ENCODE assay signal across 6 cellular contexts in the genomic region with DNA sequence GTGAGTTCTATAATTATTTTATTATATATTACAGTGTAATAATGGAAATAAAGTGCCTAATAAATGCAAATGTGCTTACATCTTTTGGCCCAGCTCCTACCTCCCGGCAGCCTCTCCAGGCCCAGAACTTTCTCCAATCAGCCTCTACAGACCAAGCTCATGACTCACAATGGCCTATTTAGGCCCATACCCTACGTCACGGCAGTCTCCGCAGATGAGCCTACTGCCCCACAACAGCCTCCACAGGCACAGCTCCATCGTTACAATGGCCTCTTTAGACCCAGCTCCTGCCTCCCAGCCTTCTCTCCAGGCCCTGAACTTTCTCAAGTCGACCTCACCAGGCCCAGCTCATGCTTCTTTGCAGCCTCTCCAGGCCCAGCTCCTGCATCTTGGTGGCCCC. TPM values are rescaled to one million over a fixed set of nuclear protein-coding genes. Genes with fewer than 3 reads are reported as not detected.
DNase-seq lines count a peak whose midpoint lies in the region; TF ChIP-seq lines count a peak whose summit lies in the region.
"Not testable (repeated sequence)": the region's sequence is repeated elsewhere in the genome, so short reads cannot be mapped to it uniquely, and the experiment has no call there.

No MANE protein-coding gene starts in this region.

- not testable (repeated sequence) for H4K20me1 ChIP-seq in GM23248 (ENCODE audit: insufficient read depth)

- in situ Hi-C loops in GM23248 (cut with MboI), result not testable (repeated sequence)

- not testable (repeated sequence) for H3K36me3 ChIP-seq in GM23248 (ENCODE audit: low read depth)

- H3K9me2 ChIP-seq in GM23248 (ENCODE audit: insufficient read depth), result not testable (repeated sequence)

- intact Hi-C loops in dorsolateral prefrontal cortex (cut with DNase I); head of caudate nucleus (cut with DNase I): not testable (repeated sequence)

- TF ChIP-seq CTCF in dorsolateral prefrontal cortex (IDR thresholded peaks at IDR 0.05 in 54 of 56, conservative IDR thresholded peaks at IDR 0.05 in 2 of 56; ENCODE audit: low read depth in 1 of 56, partially characterized antibody in 56 of 56), result not testable (repeated sequence)

- not testable (repeated sequence) for H3K4me1 ChIP-seq in GM23248 (ENCODE audit: insufficient read depth)

- not testable (repeated sequence) for H3K9me3 ChIP-seq in GM23248 (ENCODE audit: low read depth)

- not testable (repeated sequence) for H3K27me3 ChIP-seq in GM23248 (replicated peaks; ENCODE audit: insufficient read depth); dorsolateral prefrontal cortex

- 60 to 75% methylated on average over 1 to 6 of the region's 6 CpGs for WGBS in GM23248 (ENCODE audit: low coverage in 1 of 2, low lambda C conversion rate in 2 of 2, missing lambda C conversion rate in 2 of 2), 2 experiments

- H3K79me2 ChIP-seq in GM23248 (ENCODE audit: insufficient read depth), result not testable (repeated sequence)

- H3F3A ChIP-seq in GM23248 (ENCODE audit: insufficient read depth), result not testable (repeated sequence)

- H3K4me3 ChIP-seq in GM23248, dorsolateral prefrontal cortex: not testable (repeated sequence)

- not testable (repeated sequence) for H3K9ac ChIP-seq in GM23248

- H3K27ac ChIP-seq in GM23248, result peak overlapping the region; percentile 53
- H3K27ac ChIP-seq in angular gyrus (ENCODE audit: low read depth, low read length), result peak overlapping the region; percentile 48
- H3K27ac ChIP-seq in dorsolateral prefrontal cortex, result peak overlapping the region in 42 of 59 donors; percentile 34 to 93 (median 70)
- H3K27ac ChIP-seq in temporal lobe (ENCODE audit: low read depth, low read length), result peak overlapping the region; percentile 56

- not testable (repeated sequence) for DNase-seq in GM23248
- DNase-seq in dorsolateral prefrontal cortex (peak in 8 of 10 donors; percentile 37 to 70 (median 58)), head of caudate nucleus (peak in 39 of 42 donors; percentile 10 to 75 (median 42)), pons (ENCODE audit: low spot score) (peak; percentile 4)

- H2AFZ ChIP-seq in GM23248, result not testable (repeated sequence)

- not testable (repeated sequence) for H3K4me2 ChIP-seq in GM23248 (ENCODE audit: unreplicated experiment)

RNA-seq across cellular contexts. Expression of gene GARIN1A, which starts 21.0 kb away (rescaled TPM):
- 0.43 and 0.89 TPM in 2 replicates for total RNA-seq in GM23248 (2014; rRNA removed; shearing (Covaris generic))
- polyA plus RNA-seq in GM23248 (2016; fragmentation: Nextera tagmentation; extraction: Ambion mirVana), result 0.28 and 0.42 TPM in 2 replicates
- total RNA-seq in dorsolateral prefrontal cortex (10 to 100 TPM in 91 of 120 experiments, 1 to 10 TPM in 29; 5.5 to 26.0 (median 12.1) TPM), temporal lobe (0.74 TPM)
